ENCODE assay signal across 27 cellular contexts in genomic region chr7:1382553-1383397, GRCh38.
"Had no signal": no experiment of that assay in that cellular context is flagged by ENCODE, and none has a peak within 500 bp of the region (broad histone marks: within the 10 kb centered on the region; RNA-seq: fewer than 3 reads in every experiment).

No MANE protein-coding gene starts in this region.

- H3K9me3 ChIP-seq: colonic mucosa, gastrocnemius medialis, heart left ventricle had no signal

- DNase-seq: activated B cell treated with CpG ODN at 0.5 μM for 24 hours; activated CD4-positive, alpha-beta T cell treated with anti-CD3 and anti-CD28 coated beads for 48 hours; activated CD4-positive, alpha-beta T cell treated with anti-CD3 and anti-CD28 coated beads, Interleukin-2, amount 50 U/mL, for 1 hour; activated CD4-positive, alpha-beta T cell treated with anti-CD3 and anti-CD28 coated beads, Interleukin-2, amount 50 U/mL, for 48 hours; activated CD8-positive, alpha-beta memory T cell treated with anti-CD3 and anti-CD28 coated beads for 24 hours; activated CD8-positive, alpha-beta T cell treated with anti-CD3 and anti-CD28 coated beads for 36 hours; activated effector memory CD4-positive, alpha-beta T cell treated with Interleukin-2 at 50 U/mL for 16 hours; activated gamma-delta T cell treated with Interleukin-2 at 50 U/mL for 16 hours; activated naive CD4-positive, alpha-beta T cell treated with anti-CD3 and anti-CD28 coated beads, Interleukin-2, amount 50 U/mL, for 16 hours; activated naive CD4-positive, alpha-beta T cell treated with Interleukin-2 at 50 U/mL for 16 hours; activated T-cell treated with anti-CD3 and anti-CD28 coated beads, Interleukin-2, amount 50 U/mL, for 4 hours; amniotic stem cell; anterior cingulate cortex; brain microvascular endothelial cell; caudate nucleus; colonic mucosa; dorsolateral prefrontal cortex; effector memory CD4-positive, alpha-beta T cell; endodermal cell; foreskin keratinocyte; gastrocnemius medialis; glutamatergic neuron; T-helper 1 cell; T-helper 17 cell; T1000; WERI-Rb-1 had no signal

- H3K4me1 ChIP-seq: colonic mucosa, foreskin keratinocyte, gastrocnemius medialis, heart left ventricle had no signal

- H3K4me3 ChIP-seq: colonic mucosa, dorsolateral prefrontal cortex, gastrocnemius medialis, heart left ventricle had no signal

- H3K36me3 ChIP-seq: brain microvascular endothelial cell, colonic mucosa, gastrocnemius medialis, heart left ventricle, WERI-Rb-1 had no signal

- H3K27me3 ChIP-seq: colonic mucosa had no signal

- H3K27ac ChIP-seq: brain microvascular endothelial cell, colonic mucosa, dorsolateral prefrontal cortex, foreskin keratinocyte, gastrocnemius medialis, heart left ventricle, WERI-Rb-1 had no signal
